7 cellular contexts compared by ENCODE assay signal in genomic region chr2:29314816-29315571, GRCh38.
DNase-seq lines count a peak whose midpoint lies in the region; ATAC-seq and TF ChIP-seq lines count a peak whose summit lies in the region.

No MANE protein-coding gene starts in this region.

- ATAC-seq in GM18907 (IDR thresholded peaks at IDR 0.05; ENCODE audit: unreplicated experiment) (peak; percentile 83), HG02884 (IDR thresholded peaks at IDR 0.05; ENCODE audit: unreplicated experiment) (peak; percentile 75)

- H3K4me3 ChIP-seq in Peyer's patch = peak overlapping the region in 3 of 4 donors; percentile 8 to 27 (median 15)
- H3K4me3 ChIP-seq in mesendoderm (ENCODE audit: low read length) = no peak overlapping the region

- no peak overlapping the region for H3K18ac ChIP-seq in mesendoderm (ENCODE audit: low read length)

- H3K79me2 ChIP-seq in mesendoderm (ENCODE audit: control insufficient read depth, insufficient read depth, low read length) = no peaks in the 10 kb centered on the region

- H3K9me3 ChIP-seq in Peyer's patch = no peaks in the 10 kb centered on the region

- H3K4ac ChIP-seq in mesendoderm (ENCODE audit: low read depth, low read length) = no peak overlapping the region

- H3K27ac ChIP-seq in Peyer's patch (peak overlapping the region in 1 of 4 donors; percentile 19), mesendoderm (ENCODE audit: low read depth, low read length) (no peak overlapping the region)

- H3K23ac ChIP-seq in mesendoderm (ENCODE audit: low read length) = no peak overlapping the region

- no peak overlapping the region for H3K56ac ChIP-seq in mesendoderm (ENCODE audit: low read length)

- TF ChIP-seq POLR2A in Peyer's patch (IDR thresholded peaks at IDR 0.05) = no peak

- H3K27me3 ChIP-seq in Peyer's patch = no peaks in the 10 kb centered on the region
- no peaks in the 10 kb centered on the region for H3K27me3 ChIP-seq in mesendoderm (ENCODE audit: insufficient read depth, low read length, poor library complexity)

- no peak overlapping the region for H4K5ac ChIP-seq in mesendoderm (ENCODE audit: low read length)

- no peak overlapping the region for H4K8ac ChIP-seq in mesendoderm (ENCODE audit: low read depth, low read length)

- H3K36me3 ChIP-seq in Peyer's patch (no peaks in the 10 kb centered on the region), mesendoderm (ENCODE audit: control insufficient read depth, insufficient read depth, low read length) (no peaks in the 10 kb centered on the region)

- peak in 1 of 6 experiments; percentile 21 for TF ChIP-seq CTCF in Peyer's patch (IDR thresholded peaks at IDR 0.05)

- no peak overlapping the region for H3K9ac ChIP-seq in mesendoderm (ENCODE audit: low read length)

- H3K79me1 ChIP-seq in mesendoderm (ENCODE audit: low read length) = no peaks in the 10 kb centered on the region

- H2BK120ac ChIP-seq in mesendoderm (ENCODE audit: low read depth, low read length) = no peak overlapping the region

- H2BK5ac ChIP-seq in mesendoderm (ENCODE audit: low read length) = no peak overlapping the region

- no peak overlapping the region for H2AK5ac ChIP-seq in mesendoderm (ENCODE audit: low read length)

- no CpG with 5 or more reads among the region's 18 CpGs for WGBS in mesendoderm (ENCODE audit: extremely low coverage, insufficient coverage, low lambda C conversion rate)

- H3K4me2 ChIP-seq in mesendoderm (ENCODE audit: low read length) = no peak overlapping the region

- DNase-seq in Peyer's patch = peak in 2 of 3 donors; percentile 45 to 65
- DNase-seq in activated gamma-delta T cell treated with anti-CD3 and anti-CD28 coated beads, Interleukin-2, amount 50 U/mL, for 16 hours (ENCODE audit: low read depth) = peak; percentile 32
- DNase-seq in mesendoderm = peak; percentile 48
- DNase-seq in stimulated activated CD8-positive, alpha-beta memory T cell treated with anti-CD3 and anti-CD28 coated beads, Interleukin-7, amount 100 ng/mL, for 24 hours (ENCODE audit: low read depth) = peak; percentile 21
- DNase-seq in cerebellum (ENCODE audit: low spot score) = no peak

- H2BK15ac ChIP-seq in mesendoderm (replicated peaks; ENCODE audit: low read depth) = no peak overlapping the region

- peaks cover 0 to 4% (median 0%) of the 10 kb centered on the region in 4 donors for H3K4me1 ChIP-seq in Peyer's patch
- no peaks in the 10 kb centered on the region for H3K4me1 ChIP-seq in mesendoderm (ENCODE audit: control insufficient read depth, low read depth, low read length)
